ENCODE assay signal across 1 cellular context in the genomic region with DNA sequence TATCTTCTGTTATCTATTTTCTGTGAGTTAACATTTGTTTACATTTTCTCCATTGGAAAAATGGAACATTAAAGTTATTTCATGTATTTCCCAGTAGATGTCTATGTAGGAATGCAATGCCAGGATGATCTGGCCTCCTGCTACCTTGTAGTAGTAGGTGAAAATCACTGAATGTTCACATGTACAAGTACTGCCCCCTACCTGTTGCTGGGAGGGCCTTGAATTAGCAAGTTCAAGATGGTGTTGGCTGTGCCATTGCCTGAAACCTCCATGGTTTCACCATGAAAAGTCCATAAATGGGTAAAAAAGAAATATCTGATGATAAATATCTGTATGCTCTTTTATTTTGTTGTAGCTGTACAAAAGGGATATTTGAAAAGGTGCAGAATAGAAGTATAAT.
TF ChIP-seq lines count a peak whose summit lies in the region.

No MANE protein-coding gene starts in this region.

TF ChIP-seq in IMR-90, 13 proteins besides CTCF, POLR2A, EP300 and RAD21 (continued from another document):
- TF ChIP-seq MXI1 (IDR thresholded peaks at IDR 0.05; ENCODE audit: borderline replicate concordance, low read depth, low read length) (no peak), SMC3 (IDR thresholded peaks at IDR 0.05; ENCODE audit: low read depth, low read length) (no peak)
